Comparison of ENCODE assay signal across 1 cellular context in genomic region chr1:151512801-151513625, GRCh38.
TF ChIP-seq lines count a peak whose summit lies in the region.

No MANE protein-coding gene starts in this region.

TF ChIP-seq in HCT116, 20 proteins besides CTCF, POLR2A, EP300 and RAD21 (continued from another document):
- TF ChIP-seq ZBTB33 (IDR thresholded peaks at IDR 0.05; ENCODE audit: extremely low read depth, insufficient replicate concordance, low read length) (peak; percentile 21), CBX3 (IDR thresholded peaks at IDR 0.05; ENCODE audit: low read depth) (no peak), CEBPB (IDR thresholded peaks at IDR 0.05; ENCODE audit: low read depth) (no peak), EZH2 (IDR thresholded peaks at IDR 0.05) (no peak), YY1 (IDR thresholded peaks at IDR 0.05; ENCODE audit: extremely low read depth, insufficient replicate concordance, low read depth, low read length) (peak; percentile 53), SRF (IDR thresholded peaks at IDR 0.05; ENCODE audit: low read depth) (no peak)
